In genomic region chr4:172866421-172866820, GRCh38 we compare ENCODE assay signal across 33 cellular contexts.
"Had no signal": no experiment of that assay in that cellular context is flagged by ENCODE, and none has a peak within 500 bp of the region (broad histone marks: within the 10 kb centered on the region; RNA-seq: fewer than 3 reads in every experiment).

No MANE protein-coding gene starts in this region.

- H3K27me3 Mint-ChIP-seq: activated CD4-positive, alpha-beta memory T cell treated with anti-CD3 and anti-CD28 coated beads, Interleukin-2, amount 10 ng/mL, durations not matched to agents 7 days and 5 days; activated CD4-positive, alpha-beta T cell treated with anti-CD3 and anti-CD28 coated beads, Interleukin-2, amount 10 ng/mL, durations not matched to agents 24 days and 14 days; activated naive CD4-positive, alpha-beta T cell treated with anti-CD3 and anti-CD28 coated beads, Interleukin-2, amount 50 U/mL, for 24 hours; activated naive CD8-positive, alpha-beta T cell treated with anti-CD3 and anti-CD28 coated beads for 36 hours had no signal

- FAIRE-seq: endometrium, endothelial cell of umbilical vein, frontal cortex had no signal

- H3K9me3 Mint-ChIP-seq: activated CD4-positive, alpha-beta T cell treated with anti-CD3 and anti-CD28 coated beads, Interleukin-2, amount 10 ng/mL, durations not matched to agents 24 days and 14 days; activated naive CD4-positive, alpha-beta T cell treated with anti-CD3 and anti-CD28 coated beads, Interleukin-2, amount 50 U/mL, for 24 hours; T-helper 1 cell treated with Interleukin-12 subunit alpha and Interleukin-12 subunit beta and Interleukin-4 antibody, amounts not matched to agents 30 μg/mL and 1 μg/mL, for 36 hours had no signal

- H3K4me3 Mint-ChIP-seq: activated CD4-positive, alpha-beta memory T cell treated with anti-CD3 and anti-CD28 coated beads, Interleukin-2, amount 10 ng/mL, durations not matched to agents 7 days and 5 days; activated CD4-positive, alpha-beta T cell treated with anti-CD3 and anti-CD28 coated beads for 36 hours; activated CD4-positive, alpha-beta T cell treated with anti-CD3 and anti-CD28 coated beads, Interleukin-2, amount 10 ng/mL, durations not matched to agents 24 days and 14 days; activated naive CD4-positive, alpha-beta T cell treated with anti-CD3 and anti-CD28 coated beads, Interleukin-2, amount 50 U/mL, for 24 hours; activated naive CD8-positive, alpha-beta T cell treated with anti-CD3 and anti-CD28 coated beads for 36 hours; activated naive CD8-positive, alpha-beta T cell treated with anti-CD3 and anti-CD28 coated beads, Interleukin-2, amount 50 U/mL, for 24 hours; activated T-cell treated with anti-CD3 and anti-CD28 coated beads, Interleukin-2, amount 50 U/mL, for 24 hours; activated T-cell treated with anti-CD3 and anti-CD28 coated beads, Interleukin-2, amount 50 U/mL, for 72 hours; T-cell; T-helper 1 cell treated with Interleukin-12 subunit alpha and Interleukin-12 subunit beta and Interleukin-4 antibody, amounts not matched to agents 30 μg/mL and 1 μg/mL, for 36 hours had no signal

- H3K27me3 ChIP-seq: body of pancreas, cardiac muscle cell, colonic mucosa had no signal

- DNase-seq: activated CD4-positive, alpha-beta memory T cell treated with anti-CD3 and anti-CD28 coated beads, Interleukin-2, amount 10 ng/mL, durations not matched to agents 7 days and 5 days; activated CD4-positive, alpha-beta T cell treated with anti-CD3 and anti-CD28 coated beads for 36 hours; activated CD4-positive, CD25-positive, alpha-beta regulatory T cell; activated CD4-positive, CD25-positive, alpha-beta regulatory T cell treated with anti-CD3 and anti-CD28 coated beads, Interleukin-2, amount 50 U/mL, for 72 hours; activated CD8-positive, alpha-beta memory T cell treated with anti-CD3 and anti-CD28 coated beads, Interleukin-2, amount 50 U/mL, for 48 hours; activated gamma-delta T cell; activated naive CD4-positive, alpha-beta T cell; activated naive CD8-positive, alpha-beta T cell treated with anti-CD3 and anti-CD28 coated beads for 36 hours; activated naive CD8-positive, alpha-beta T cell treated with anti-CD3 and anti-CD28 coated beads, Interleukin-2, amount 50 U/mL, for 24 hours; activated T-cell treated with anti-CD3 and anti-CD28 coated beads for 4 hours; activated T-cell treated with anti-CD3 and anti-CD28 coated beads, Interleukin-2, amount 50 U/mL, for 24 hours; activated T-cell treated with anti-CD3 and anti-CD28 coated beads, Interleukin-2, amount 50 U/mL, for 72 hours; adrenal gland; amygdala; aorta; body of pancreas; central memory CD4-positive, alpha-beta T cell; cerebellar nuclear complex; colonic mucosa; effector CD8-positive, alpha-beta T cell; esophagus squamous epithelium; head of caudate nucleus; SW 1271; T-cell; T1000 had no signal

- H3K27ac ChIP-seq: adrenal gland, body of pancreas, cardiac muscle cell, colonic mucosa, epithelial cell of prostate, esophagus squamous epithelium had no signal

- H3K36me3 ChIP-seq: adrenal gland, cardiac muscle cell, colonic mucosa, esophagus squamous epithelium had no signal

- H3K9me3 ChIP-seq: adrenal gland, colonic mucosa had no signal

- ATAC-seq: activated CD4-positive, alpha-beta T cell treated with anti-CD3 and anti-CD28 coated beads for 36 hours; activated naive CD8-positive, alpha-beta T cell treated with anti-CD3 and anti-CD28 coated beads, Interleukin-2, amount 50 U/mL, for 24 hours; activated T-cell treated with anti-CD3 and anti-CD28 coated beads, Interleukin-2, amount 50 U/mL, for 72 hours; body of pancreas; T-cell had no signal

- H3K4me1 ChIP-seq: body of pancreas, colonic mucosa, esophagus squamous epithelium had no signal

- H3K4me3 ChIP-seq: adrenal gland, body of pancreas, cardiac muscle cell, colonic mucosa, esophagus squamous epithelium had no signal

- H3K27ac Mint-ChIP-seq: activated CD4-positive, alpha-beta memory T cell treated with anti-CD3 and anti-CD28 coated beads, Interleukin-2, amount 10 ng/mL, durations not matched to agents 7 days and 5 days; activated CD4-positive, alpha-beta T cell treated with anti-CD3 and anti-CD28 coated beads for 36 hours; activated CD4-positive, alpha-beta T cell treated with anti-CD3 and anti-CD28 coated beads, Interleukin-2, amount 10 ng/mL, durations not matched to agents 24 days and 14 days; activated naive CD4-positive, alpha-beta T cell treated with anti-CD3 and anti-CD28 coated beads, Interleukin-2, amount 50 U/mL, for 24 hours; activated naive CD8-positive, alpha-beta T cell treated with anti-CD3 and anti-CD28 coated beads for 36 hours; activated naive CD8-positive, alpha-beta T cell treated with anti-CD3 and anti-CD28 coated beads, Interleukin-2, amount 50 U/mL, for 24 hours; activated T-cell treated with anti-CD3 and anti-CD28 coated beads, Interleukin-2, amount 50 U/mL, for 24 hours; activated T-cell treated with anti-CD3 and anti-CD28 coated beads, Interleukin-2, amount 50 U/mL, for 72 hours; T-cell; T-helper 1 cell treated with Interleukin-12 subunit alpha and Interleukin-12 subunit beta and Interleukin-4 antibody, amounts not matched to agents 30 μg/mL and 1 μg/mL, for 36 hours had no signal

- H3K36me3 Mint-ChIP-seq: activated naive CD4-positive, alpha-beta T cell treated with anti-CD3 and anti-CD28 coated beads, Interleukin-2, amount 50 U/mL, for 24 hours; activated naive CD8-positive, alpha-beta T cell treated with anti-CD3 and anti-CD28 coated beads for 36 hours; T-cell had no signal

- H3K4me1 Mint-ChIP-seq: activated CD4-positive, alpha-beta memory T cell treated with anti-CD3 and anti-CD28 coated beads, Interleukin-2, amount 10 ng/mL, durations not matched to agents 7 days and 5 days; activated CD4-positive, alpha-beta T cell treated with anti-CD3 and anti-CD28 coated beads for 36 hours; activated CD4-positive, alpha-beta T cell treated with anti-CD3 and anti-CD28 coated beads, Interleukin-2, amount 10 ng/mL, durations not matched to agents 24 days and 14 days; activated naive CD4-positive, alpha-beta T cell treated with anti-CD3 and anti-CD28 coated beads, Interleukin-2, amount 50 U/mL, for 24 hours; activated naive CD8-positive, alpha-beta T cell treated with anti-CD3 and anti-CD28 coated beads for 36 hours; activated naive CD8-positive, alpha-beta T cell treated with anti-CD3 and anti-CD28 coated beads, Interleukin-2, amount 50 U/mL, for 24 hours; T-cell had no signal
